8 cellular contexts compared by ENCODE assay signal in genomic region chr3:40877651-40878463, GRCh38.
DNase-seq lines count a peak whose midpoint lies in the region; ATAC-seq and TF ChIP-seq lines count a peak whose summit lies in the region.

No MANE protein-coding gene starts in this region.

- BruUV-seq in PC-3 (replicated peaks; lab: Mats Ljungman, UMichigan) = no TSS peak

- no peaks in the 10 kb centered on the region for H3K9me2 ChIP-seq in PC-3 (replicated peaks; ENCODE audit: low read length)

- ATAC-seq in PC-3 (no peak; the same call in 1 of the 2 replicates), esophagus mucosa (peak; percentile 66), HG03342 (IDR thresholded peaks at IDR 0.05; ENCODE audit: unreplicated experiment) (no peak), GM18519 (IDR thresholded peaks at IDR 0.05; ENCODE audit: low FRiP score, unreplicated experiment) (no peak)

- no peaks in the 10 kb centered on the region for H3K27me3 ChIP-seq in PC-3 (ENCODE audit: low read length)

- intact Hi-C loops in PC-3 (cut with micrococcal nuclease) = no loop called here

- DNase-seq in PC-3 (peak; percentile 5), lung microvascular endothelial cell (ENCODE audit: low read depth in 2 of 2) (peak; percentile 55 to 95), smooth muscle cell of the brain vasculature (ENCODE audit: low read depth, low spot score) (peak; percentile 35), ecto neural progenitor cell (ENCODE audit: low spot score) (no peak)
- DNase-seq in stimulated activated naive CD4-positive, alpha-beta T cell (lab: John Stamatoyannopoulos, UW) = no peak

- H2AFZ ChIP-seq in PC-3 (ENCODE audit: low read length) = peak overlapping the region; percentile 6; the same call in 1 of the 2 replicates

- POLR2A ChIA-PET in PC-3 (lab: Charles Lee; ENCODE audit: unreplicated experiment) = no interaction called here

- TF ChIP-seq CTCF in PC-3 (conservative IDR thresholded peaks at IDR 0.05; ENCODE audit: low read depth, low read length) = no peak

- H3K36me3 ChIP-seq in PC-3 (ENCODE audit: low read depth, low read length) = no peaks in the 10 kb centered on the region

- no peaks in the 10 kb centered on the region for H4K20me1 ChIP-seq in PC-3 (ENCODE audit: low read length)

- no peaks in the 10 kb centered on the region for H3K9me3 ChIP-seq in PC-3 (ENCODE audit: low read length)

- H3K9ac ChIP-seq in PC-3 (ENCODE audit: low read length) = no peak overlapping the region

- no peak overlapping the region for H3K27ac ChIP-seq in PC-3 (ENCODE audit: low read length)

- H3K4me2 ChIP-seq in PC-3 (ENCODE audit: low read length) = no peak overlapping the region

- CTCF ChIA-PET in PC-3 (lab: Charles Lee) = no interaction called here

- H3K4me3 ChIP-seq in PC-3 (ENCODE audit: low read length) = no peak overlapping the region

- H3K4me1 ChIP-seq in PC-3 (ENCODE audit: insufficient read depth, low read length) = no peaks in the 10 kb centered on the region

- no peaks in the 10 kb centered on the region for H3F3A ChIP-seq in PC-3 (ENCODE audit: low read length, unreplicated experiment)

- H3K79me2 ChIP-seq in PC-3 (ENCODE audit: low read length) = no peaks in the 10 kb centered on the region

Comparison
In these comparisons a context has a peak if more than half of its experiments do, and no peak if none do; other contexts are left out.
1. DNase-seq: peak in PC-3 (single experiment), lung microvascular endothelial cell (2 of 2) and smooth muscle cell of the brain vasculature (single experiment); none in ecto neural progenitor cell (single experiment) and stimulated activated naive CD4-positive, alpha-beta T cell (0 of 6).